8 cellular contexts compared by ENCODE assay signal in the genomic region with DNA sequence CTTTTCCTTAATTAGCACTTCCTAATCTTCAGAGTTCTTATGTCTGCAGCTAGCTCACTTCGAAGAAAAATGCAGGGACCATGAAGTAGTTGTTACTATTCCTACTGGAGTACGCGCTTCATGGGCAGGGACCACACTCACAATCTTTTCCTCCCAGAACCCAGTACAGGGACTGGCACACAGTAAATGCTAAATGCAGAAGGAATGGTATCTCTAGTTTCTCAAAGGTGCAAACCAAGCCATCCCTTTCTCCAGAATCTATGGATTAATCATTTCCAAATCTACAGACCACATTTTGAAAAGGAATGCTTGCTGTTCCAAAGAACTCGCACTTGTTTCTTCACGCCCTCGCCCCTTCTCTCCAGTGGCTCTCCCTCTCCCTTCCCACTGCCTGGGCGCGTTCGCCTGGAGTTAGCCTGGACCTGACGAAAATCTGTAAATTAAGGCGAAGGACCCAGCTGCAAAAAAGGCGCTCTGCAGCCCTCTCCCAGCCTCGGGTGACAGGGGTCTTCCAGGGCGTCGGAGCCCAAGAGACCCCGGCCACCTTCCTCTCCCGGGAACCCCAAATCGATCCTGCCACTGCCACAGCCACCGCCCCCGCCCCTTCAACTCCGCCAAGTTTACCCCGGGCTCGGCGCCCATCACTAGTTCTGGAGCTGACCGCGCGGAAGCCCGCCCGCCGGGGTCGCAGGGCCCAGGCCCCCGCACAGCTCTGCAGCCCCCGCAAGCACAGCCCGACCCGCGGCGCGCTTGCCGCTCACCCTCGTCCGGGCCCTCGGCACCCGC. TPM values are rescaled to one million over a fixed set of nuclear protein-coding genes. Genes with fewer than 3 reads are reported as not detected.
A peak's percentile ranks its signal among the peaks of the same experiment; 100 is the strongest.
DNase-seq lines count a peak whose midpoint lies in the region; ATAC-seq, FAIRE-seq and TF ChIP-seq lines count a peak whose summit lies in the region.

No MANE protein-coding gene starts in this region.

- H3K27ac ChIP-seq in DOHH2 (ENCODE audit: low read depth, low read length) (peak overlapping the region; percentile 75), caudate nucleus (ENCODE audit: low read depth, low read length) (peak overlapping the region; percentile 86), urinary bladder (ENCODE audit: low read depth) (peak overlapping the region; percentile 75)

- TF ChIP-seq CTCF in DOHH2 (IDR thresholded peaks at IDR 0.05; ENCODE audit: low read depth, low read length, poor library complexity, severe bottlenecking) (no peak), D721Med (IDR thresholded peaks at IDR 0.05; ENCODE audit: insufficient read depth, missing control alignments) (no peak)

- WGBS in urinary bladder, result under 1% methylated on average over 43 of the region's 43 CpGs

- H3K4me1 ChIP-seq in DOHH2 (ENCODE audit: control insufficient read depth, low read length), result peaks cover 31% of the 10 kb centered on the region
- H3K4me1 ChIP-seq in urinary bladder (ENCODE audit: insufficient read depth), result no peaks in the 10 kb centered on the region

- no peak for ATAC-seq in memory B cell (ENCODE audit: low read depth)

- peaks cover 2% of the 10 kb centered on the region; the same call in 1 of the 2 replicates for H3F3A ChIP-seq in DOHH2 (ENCODE audit: control insufficient read depth, insufficient read depth)

- no peaks in the 10 kb centered on the region for H3K9me3 ChIP-seq in DOHH2 (ENCODE audit: control insufficient read depth, insufficient read depth, low read length)

- H3K9me3 Mint-ChIP-seq in memory B cell, result no peaks in the 10 kb centered on the region

- H3K4me2 ChIP-seq in DOHH2 (ENCODE audit: low read length), result peak overlapping the region; percentile 78

- H4K20me1 ChIP-seq in DOHH2 (ENCODE audit: control insufficient read depth, insufficient read depth, low read depth, low read length), result 0 out of 2 replicates have a peak, but pooled peaks cover 13% of the 10 kb centered on the region

- H3K4me1 Mint-ChIP-seq in memory B cell, result peaks cover 30% of the 10 kb centered on the region

- no peaks in the 10 kb centered on the region for H3K27me3 Mint-ChIP-seq in memory B cell

- no peak for FAIRE-seq in D721Med (lab: Jason Lieb, UNC)

- H3K27me3 ChIP-seq in DOHH2 (ENCODE audit: control insufficient read depth, low read length), result no peaks in the 10 kb centered on the region

- peak overlapping the region; percentile 86 for H3K27ac Mint-ChIP-seq in memory B cell

- H3K36me3 Mint-ChIP-seq in memory B cell, result peaks cover 5% of the 10 kb centered on the region

- H3K79me2 ChIP-seq in DOHH2 (ENCODE audit: control insufficient read depth, low read length), result peaks cover 59% of the 10 kb centered on the region

- H3K4me3 Mint-ChIP-seq in memory B cell, result peak overlapping the region; percentile 86

- H3K9me2 ChIP-seq in DOHH2 (replicated peaks; ENCODE audit: control insufficient read depth, low read length), result no peaks in the 10 kb centered on the region

- peak overlapping the region; percentile 80 for H3K4me3 ChIP-seq in DOHH2 (ENCODE audit: low read length)
- H3K4me3 ChIP-seq in urinary bladder (ENCODE audit: low read depth, low read length), result peak overlapping the region; percentile 80

- DNase-seq in NAMALWA (ENCODE audit: low spot score) (peak; percentile 41), caudate nucleus (lab: John Stamatoyannopoulos, UW) (peak in 5 of 61 donors; percentile 55 to 72 (median 63)), memory B cell (ENCODE audit: low spot score in 2 of 2) (no peak), SHP77 treated with DMSO at 0.1 percent for 48 hours (lab: John Stamatoyannopoulos, UW) (no peak), D721Med (ENCODE audit: insufficient read length, low spot score) (no peak), NCI-H1048 (lab: John Stamatoyannopoulos, UW) (no peak)

- H3K36me3 ChIP-seq in DOHH2 (ENCODE audit: control insufficient read depth, low read length), result peaks cover 38% of the 10 kb centered on the region
- no peaks in the 10 kb centered on the region for H3K36me3 ChIP-seq in urinary bladder (ENCODE audit: insufficient read depth)

RNA-seq across cellular contexts. Expression of a gene that starts 0.6 kb away (rescaled TPM):
- total RNA-seq in urinary bladder, result 92.8 TPM
- polyA plus RNA-seq in urinary bladder, result 71.6 TPM
